In genomic region chr17:80790981-80791742, GRCh38 we compare ENCODE assay signal across 10 cellular contexts.
DNase-seq lines count a peak whose midpoint lies in the region; ATAC-seq, FAIRE-seq and TF ChIP-seq lines count a peak whose summit lies in the region.
"Had no signal": no experiment of that assay in that cellular context is flagged by ENCODE, and none has a peak within 500 bp of the region (broad histone marks: within the 10 kb centered on the region; RNA-seq: fewer than 3 reads in every experiment).

No MANE protein-coding gene starts in this region.

- no peak for FAIRE-seq in endothelial cell of umbilical vein (lab: Jason Lieb, UNC)

- intact Hi-C loops in endothelial cell of umbilical vein (cut with micrococcal nuclease): no loop called here

- H3K9me1 ChIP-seq in endothelial cell of umbilical vein (replicated peaks; ENCODE audit: control insufficient read depth, extremely low read depth, insufficient read depth, low read length): no peaks in the 10 kb centered on the region

- H3F3A ChIP-seq in GM23248 (ENCODE audit: insufficient read depth): peaks cover 37% of the 10 kb centered on the region

- no peak for TF ChIP-seq POLR2A in endothelial cell of umbilical vein (IDR thresholded peaks at IDR 0.05; ENCODE audit: low read depth, low read length)

- dilution Hi-C loops in endothelial cell of umbilical vein (cut with MboI; ENCODE audit: extremely low pct_ligation_motif_present, low sequenced_read_pairs): no loop called here

- H3K36me3 ChIP-seq in GM23248 (ENCODE audit: low read depth) (no peaks in the 10 kb centered on the region), endothelial cell of umbilical vein (ENCODE audit: control insufficient read depth in 2 of 2, extremely low read depth in 1 of 2, insufficient read depth in 2 of 2, low read length in 2 of 2) (no peaks in the 10 kb centered on the region), skeletal muscle tissue (ENCODE audit: control insufficient read depth in 3 of 3, insufficient read depth in 3 of 3, low read length in 3 of 3) (no peaks in the 10 kb centered on the region)

- H3K79me2 ChIP-seq in GM23248 (ENCODE audit: insufficient read depth) (peaks cover 10% of the 10 kb centered on the region), endothelial cell of umbilical vein (ENCODE audit: control insufficient read depth, insufficient read depth, low read length) (peaks cover 2% of the 10 kb centered on the region)

- peaks cover 0 to 9% (median 0%) of the 10 kb centered on the region in 3 donors for H3K9me3 Mint-ChIP-seq in T-cell

- H3K4me3 Mint-ChIP-seq in T-cell: peak overlapping the region; percentile 55 to 87 (median 74)

- H3K4me3 ChIP-seq in GM23248 (peak overlapping the region; percentile 9; the same call in 1 of the 2 replicates), endothelial cell of umbilical vein (replicated peaks in 1 of 3; ENCODE audit: insufficient read depth in 1 of 3, low read depth in 1 of 3, low read length in 3 of 3) (no peak overlapping the region), skeletal muscle tissue (ENCODE audit: low read length in 3 of 3) (peak overlapping the region in 1 of 3 donors; percentile 41)

- CTCF ChIA-PET in T-cell (lab: Charles Lee) (interaction anchor here (0.6 to 1.2 kb wide), 2 partner anchors 74 to 199 kb away, joined by 4 read pairs; no protein-coding TSS in a partner anchor), endothelial cell of umbilical vein (lab: Charles Lee) (interaction anchor here (1.1 to 1.9 kb wide), 5 partner anchors 11 to 68 kb away, joined by 3 to 7 read pairs (median 4); no protein-coding TSS in a partner anchor)

- TSS peak; percentile 76 for BruUV-seq in endothelial cell of umbilical vein (replicated peaks; lab: Mats Ljungman, UMichigan)

- ATAC-seq in T-cell (replicated peaks in 1 of 4) (peak; percentile 64 to 78 (median 72)), left lobe of liver (no peak), GM19467 (IDR thresholded peaks at IDR 0.05; ENCODE audit: unreplicated experiment) (no peak)

- no peaks in the 10 kb centered on the region for H3K9me2 ChIP-seq in GM23248 (ENCODE audit: insufficient read depth)

- peak overlapping the region; percentile 97 to 98 for H3K27ac Mint-ChIP-seq in T-cell

- 42 to 49% methylated on average over 10 of the region's 10 CpGs for WGBS in GM23248 (ENCODE audit: low coverage in 1 of 2, low lambda C conversion rate in 2 of 2, missing lambda C conversion rate in 2 of 2), 2 experiments

- no peaks in the 10 kb centered on the region for H3K27me3 Mint-ChIP-seq in T-cell

- H4K20me1 ChIP-seq in GM23248 (ENCODE audit: insufficient read depth) (no peaks in the 10 kb centered on the region), endothelial cell of umbilical vein (replicated peaks; ENCODE audit: control insufficient read depth, extremely low read depth, insufficient read depth, low read length) (no peaks in the 10 kb centered on the region)

- H3K4me1 ChIP-seq in GM23248 (ENCODE audit: insufficient read depth): peaks cover 55% of the 10 kb centered on the region
- H3K4me1 ChIP-seq in endothelial cell of umbilical vein (ENCODE audit: control insufficient read depth, extremely low read depth, insufficient read depth, low read length): peaks cover 61% of the 10 kb centered on the region
- peaks cover 46 to 70% (median 57%) of the 10 kb centered on the region in 3 donors for H3K4me1 ChIP-seq in skeletal muscle tissue (ENCODE audit: control insufficient read depth in 3 of 3, insufficient read depth in 3 of 3, low read length in 3 of 3)

- H3K27ac ChIP-seq in GM23248 (peak overlapping the region; percentile 60), endothelial cell of umbilical vein (ENCODE audit: insufficient read depth, low read depth, low read length) (peak overlapping the region; percentile 99), skeletal muscle tissue (ENCODE audit: low read depth, low read length) (peak overlapping the region; percentile 82)
- H3K27ac ChIP-seq: parathyroid adenoma had no signal

- no peak for TF ChIP-seq CTCF in endothelial cell of umbilical vein (IDR thresholded peaks at IDR 0.05; ENCODE audit: extremely low read depth in 1 of 2, insufficient read depth in 1 of 2, low read depth in 1 of 2, low read length in 2 of 2)

- peaks cover 41% of the 10 kb centered on the region for H3K36me3 Mint-ChIP-seq in T-cell

- POLR2A ChIA-PET in T-cell (lab: Charles Lee) (no interaction called here), endothelial cell of umbilical vein (lab: Charles Lee) (no interaction called here)

- H3K4me2 ChIP-seq in GM23248 (ENCODE audit: unreplicated experiment) (peak overlapping the region; percentile 76), endothelial cell of umbilical vein (ENCODE audit: insufficient read depth, low read length) (peak overlapping the region; percentile 26)

- H2AFZ ChIP-seq in GM23248: no peak overlapping the region
- H2AFZ ChIP-seq in endothelial cell of umbilical vein (ENCODE audit: low read depth, low read length): no peak overlapping the region
- H2AFZ ChIP-seq: parathyroid adenoma had no signal

- no peaks in the 10 kb centered on the region for H3K9me3 ChIP-seq in GM23248 (ENCODE audit: low read depth)
- no peaks in the 10 kb centered on the region for H3K9me3 ChIP-seq in endothelial cell of umbilical vein (replicated peaks; ENCODE audit: control insufficient read depth, insufficient read depth, low read length)
- no peaks in the 10 kb centered on the region for H3K9me3 ChIP-seq in skeletal muscle tissue (ENCODE audit: control insufficient read depth in 3 of 3, low read length in 3 of 3)

- peak; percentile 24 for DNase-seq in GM23248
- DNase-seq in T-cell: peak in 1 of 34 experiments; percentile 17
- DNase-seq in endothelial cell of umbilical vein (ENCODE audit: low read depth, low spot score): no peak
- DNase-seq in left lobe of liver (ENCODE audit: low spot score): no peak
- no peak for DNase-seq in kidney glomerular epithelial cell (lab: John Stamatoyannopoulos, UW)
- DNase-seq in NCI-H2227 (lab: John Stamatoyannopoulos, UW; ENCODE audit: unreplicated experiment): no peak
- DNase-seq: KG1 had no signal

- peaks cover 69 to 83% (median 81%) of the 10 kb centered on the region in 3 donors for H3K4me1 Mint-ChIP-seq in T-cell

- peak overlapping the region; percentile 21 for H3K9ac ChIP-seq in GM23248
- peak overlapping the region; percentile 38 for H3K9ac ChIP-seq in endothelial cell of umbilical vein (replicated peaks; ENCODE audit: extremely low read depth, insufficient read depth, low read length)
- peak overlapping the region in 2 of 3 donors; percentile 18 to 60 for H3K9ac ChIP-seq in skeletal muscle tissue (ENCODE audit: low read depth in 1 of 3, low read length in 3 of 3)
- H3K9ac ChIP-seq: parathyroid adenoma had no signal

- no peaks in the 10 kb centered on the region for H3K27me3 ChIP-seq in GM23248 (replicated peaks; ENCODE audit: insufficient read depth)
- no peaks in the 10 kb centered on the region for H3K27me3 ChIP-seq in endothelial cell of umbilical vein (ENCODE audit: control insufficient read depth in 2 of 2, insufficient read depth in 2 of 2, low read length in 2 of 2)
- no peaks in the 10 kb centered on the region for H3K27me3 ChIP-seq in skeletal muscle tissue (ENCODE audit: control insufficient read depth in 3 of 3, insufficient read depth in 3 of 3, low read length in 3 of 3)

- in situ Hi-C loops in GM23248 (cut with MboI): no loop called here

TF ChIP-seq in endothelial cell of umbilical vein, 7 proteins besides CTCF, POLR2A, EP300 and RAD21:
- TF ChIP-seq, protein P1, sequence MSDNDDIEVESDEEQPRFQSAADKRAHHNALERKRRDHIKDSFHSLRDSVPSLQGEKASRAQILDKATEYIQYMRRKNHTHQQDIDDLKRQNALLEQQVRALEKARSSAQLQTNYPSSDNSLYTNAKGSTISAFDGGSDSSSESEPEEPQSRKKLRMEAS (IDR thresholded peaks at IDR 0.05; ENCODE audit: insufficient read depth, insufficient read length): no peak
- TF ChIP-seq EZH2 (IDR thresholded peaks at IDR 0.05; ENCODE audit: borderline replicate concordance, low read depth, low read length, severe bottlenecking) (no peak), JUN (IDR thresholded peaks at IDR 0.05; ENCODE audit: borderline replicate concordance, insufficient read depth, insufficient read length, low read depth) (no peak), GATA2 (IDR thresholded peaks at IDR 0.05; ENCODE audit: insufficient read depth, insufficient read length, low read depth, low read length) (no peak), POLR2AphosphoS5 (IDR thresholded peaks at IDR 0.05; ENCODE audit: insufficient read depth, low read depth, low read length) (no peak), MYC (IDR thresholded peaks at IDR 0.05; ENCODE audit: low read depth, low read length) (no peak), FOS (IDR thresholded peaks at IDR 0.05; ENCODE audit: borderline replicate concordance, insufficient read depth, low read length) (no peak)

Comparison
In these comparisons a context has a peak if more than half of its experiments do, and no peak if none do; other contexts are left out.
1. ATAC-seq: peak in T-cell (4 of 4); none in left lobe of liver (single experiment) and GM19467 (single experiment).
2. Peak in every context shown above with its lines, with median percentiles within 50 percentile points of each other: H3K27ac ChIP-seq and H3K9ac ChIP-seq.